Comparison of ENCODE assay signal across 1 cellular context in the genomic region with DNA sequence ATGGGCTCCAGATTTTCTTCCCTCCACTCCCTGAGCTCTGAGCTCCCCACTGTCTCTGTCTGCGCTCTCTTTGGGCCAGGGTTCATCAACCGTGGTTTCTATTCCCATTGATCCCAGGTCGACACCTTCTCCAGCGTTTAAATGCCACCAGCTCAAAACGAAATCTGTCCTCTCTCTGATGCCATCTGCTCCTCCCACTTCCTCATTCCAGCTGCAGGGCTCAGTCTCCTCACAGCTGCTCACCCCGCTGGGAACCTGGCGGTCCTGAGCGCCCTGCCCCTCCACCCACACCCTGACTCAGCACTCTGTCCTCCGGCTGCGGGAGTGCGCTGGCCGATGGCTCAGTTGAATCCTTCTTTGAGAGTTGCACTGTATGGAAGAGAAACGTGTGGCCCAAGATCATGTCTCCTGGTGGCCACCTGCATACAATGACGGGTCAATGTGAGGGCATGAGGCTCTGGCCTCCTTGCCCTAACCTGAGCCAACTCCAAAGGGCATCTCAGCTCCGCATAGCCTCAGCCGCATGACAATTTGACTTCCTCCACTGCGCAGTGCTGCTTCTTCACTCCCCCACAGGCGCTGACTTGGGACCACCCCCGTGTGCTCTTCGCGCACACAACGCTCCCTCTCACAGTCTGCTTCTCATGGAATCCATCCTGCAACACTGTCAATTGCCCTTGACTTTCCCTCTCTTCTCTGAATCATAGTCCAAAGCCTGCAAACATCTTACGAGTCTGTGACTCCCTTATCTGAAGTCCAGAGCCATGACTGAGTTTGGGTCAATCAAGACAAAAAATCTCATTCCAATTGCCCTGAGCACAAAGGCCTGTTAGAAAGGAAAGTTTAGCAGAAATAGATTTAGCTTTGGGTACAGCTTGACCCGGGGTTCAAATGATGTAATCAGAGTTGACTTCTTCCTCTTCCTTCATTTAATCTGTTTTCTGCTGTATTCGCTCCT.
TF ChIP-seq lines count a peak whose summit lies in the region.

No MANE protein-coding gene starts in this region.

TF ChIP-seq in K562, 482 proteins besides CTCF, POLR2A, EP300 and RAD21 (continued from another document and continues in another):
- TF ChIP-seq, protein P1, sequence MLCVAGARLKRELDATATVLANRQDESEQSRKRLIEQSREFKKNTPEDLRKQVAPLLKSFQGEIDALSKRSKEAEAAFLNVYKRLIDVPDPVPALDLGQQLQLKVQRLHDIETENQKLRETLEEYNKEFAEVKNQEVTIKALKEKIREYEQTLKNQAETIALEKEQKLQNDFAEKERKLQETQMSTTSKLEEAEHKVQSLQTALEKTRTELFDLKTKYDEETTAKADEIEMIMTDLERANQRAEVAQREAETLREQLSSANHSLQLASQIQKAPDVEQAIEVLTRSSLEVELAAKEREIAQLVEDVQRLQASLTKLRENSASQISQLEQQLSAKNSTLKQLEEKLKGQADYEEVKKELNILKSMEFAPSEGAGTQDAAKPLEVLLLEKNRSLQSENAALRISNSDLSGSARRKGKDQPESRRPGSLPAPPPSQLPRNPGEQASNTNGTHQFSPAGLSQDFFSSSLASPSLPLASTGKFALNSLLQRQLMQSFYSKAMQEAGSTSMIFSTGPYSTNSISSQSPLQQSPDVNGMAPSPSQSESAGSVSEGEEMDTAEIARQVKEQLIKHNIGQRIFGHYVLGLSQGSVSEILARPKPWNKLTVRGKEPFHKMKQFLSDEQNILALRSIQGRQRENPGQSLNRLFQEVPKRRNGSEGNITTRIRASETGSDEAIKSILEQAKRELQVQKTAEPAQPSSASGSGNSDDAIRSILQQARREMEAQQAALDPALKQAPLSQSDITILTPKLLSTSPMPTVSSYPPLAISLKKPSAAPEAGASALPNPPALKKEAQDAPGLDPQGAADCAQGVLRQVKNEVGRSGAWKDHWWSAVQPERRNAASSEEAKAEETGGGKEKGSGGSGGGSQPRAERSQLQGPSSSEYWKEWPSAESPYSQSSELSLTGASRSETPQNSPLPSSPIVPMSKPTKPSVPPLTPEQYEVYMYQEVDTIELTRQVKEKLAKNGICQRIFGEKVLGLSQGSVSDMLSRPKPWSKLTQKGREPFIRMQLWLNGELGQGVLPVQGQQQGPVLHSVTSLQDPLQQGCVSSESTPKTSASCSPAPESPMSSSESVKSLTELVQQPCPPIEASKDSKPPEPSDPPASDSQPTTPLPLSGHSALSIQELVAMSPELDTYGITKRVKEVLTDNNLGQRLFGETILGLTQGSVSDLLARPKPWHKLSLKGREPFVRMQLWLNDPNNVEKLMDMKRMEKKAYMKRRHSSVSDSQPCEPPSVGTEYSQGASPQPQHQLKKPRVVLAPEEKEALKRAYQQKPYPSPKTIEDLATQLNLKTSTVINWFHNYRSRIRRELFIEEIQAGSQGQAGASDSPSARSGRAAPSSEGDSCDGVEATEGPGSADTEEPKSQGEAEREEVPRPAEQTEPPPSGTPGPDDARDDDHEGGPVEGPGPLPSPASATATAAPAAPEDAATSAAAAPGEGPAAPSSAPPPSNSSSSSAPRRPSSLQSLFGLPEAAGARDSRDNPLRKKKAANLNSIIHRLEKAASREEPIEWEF (CRISPR knock-in tag; IDR thresholded peaks at IDR 0.05), result no peak
- TF ChIP-seq MCM5 (IDR thresholded peaks at IDR 0.05; ENCODE audit: low read depth) (no peak), CBFA2T2 (conservative IDR thresholded peaks at IDR 0.05) (peak; percentile 88), NCOR1 (IDR thresholded peaks at IDR 0.05) (peak; percentile 70), RHOXF2B (CRISPR knock-in tag; conservative IDR thresholded peaks at IDR 0.05) (no peak), ZZZ3 (IDR thresholded peaks at IDR 0.05) (no peak), POLR2AphosphoS5 (IDR thresholded peaks at IDR 0.05; ENCODE audit: control insufficient read depth, insufficient read depth, low read depth, low read length) (peak; percentile 65; the same call in 1 of the 2 replicates), NFYB (IDR thresholded peaks at IDR 0.05; ENCODE audit: extremely low read depth, insufficient read length) (no peak), HLTF (IDR thresholded peaks at IDR 0.05) (0 out of 2 replicates have a peak, but pooled peaks have one; percentile 66), NELFE (IDR thresholded peaks at IDR 0.05; ENCODE audit: insufficient read depth, insufficient read length) (no peak), CC2D1A (IDR thresholded peaks at IDR 0.05) (peak; percentile 16; the same call in 1 of the 2 replicates), PTTG1 (tag; IDR thresholded peaks at IDR 0.05; ENCODE audit: low read depth) (no peak), ARID1B (IDR thresholded peaks at IDR 0.05) (peak; percentile 82), ZNF695 (CRISPR knock-in tag; IDR thresholded peaks at IDR 0.05) (no peak), MXI1 (IDR thresholded peaks at IDR 0.05; ENCODE audit: low read depth, low read length) (no peak), SIN3A (IDR thresholded peaks at IDR 0.05; ENCODE audit: borderline replicate concordance in 2 of 2, control insufficient read depth in 1 of 2, low read depth in 2 of 2, low read length in 2 of 2) (peak; percentile 68 to 89; a peak in 2 of 4 replicates), DMBX1 (CRISPR knock-in tag; IDR thresholded peaks at IDR 0.05; ENCODE audit: borderline replicate concordance) (no peak; the same call in 1 of the 2 replicates), KLF16 (IDR thresholded peaks at IDR 0.05) (peak; percentile 88), PURB (CRISPR knock-in tag; IDR thresholded peaks at IDR 0.05; ENCODE audit: low read depth) (no peak), BRF1 (IDR thresholded peaks at IDR 0.05; ENCODE audit: borderline replicate concordance, extremely low read depth, insufficient read length) (no peak), SREBF2 (CRISPR knock-in tag; IDR thresholded peaks at IDR 0.05) (no peak), RBBP5 (IDR thresholded peaks at IDR 0.05; ENCODE audit: borderline replicate concordance, insufficient read depth, low read length, poor library complexity, severe bottlenecking) (peak; percentile 70)
- TF ChIP-seq, protein P2, sequence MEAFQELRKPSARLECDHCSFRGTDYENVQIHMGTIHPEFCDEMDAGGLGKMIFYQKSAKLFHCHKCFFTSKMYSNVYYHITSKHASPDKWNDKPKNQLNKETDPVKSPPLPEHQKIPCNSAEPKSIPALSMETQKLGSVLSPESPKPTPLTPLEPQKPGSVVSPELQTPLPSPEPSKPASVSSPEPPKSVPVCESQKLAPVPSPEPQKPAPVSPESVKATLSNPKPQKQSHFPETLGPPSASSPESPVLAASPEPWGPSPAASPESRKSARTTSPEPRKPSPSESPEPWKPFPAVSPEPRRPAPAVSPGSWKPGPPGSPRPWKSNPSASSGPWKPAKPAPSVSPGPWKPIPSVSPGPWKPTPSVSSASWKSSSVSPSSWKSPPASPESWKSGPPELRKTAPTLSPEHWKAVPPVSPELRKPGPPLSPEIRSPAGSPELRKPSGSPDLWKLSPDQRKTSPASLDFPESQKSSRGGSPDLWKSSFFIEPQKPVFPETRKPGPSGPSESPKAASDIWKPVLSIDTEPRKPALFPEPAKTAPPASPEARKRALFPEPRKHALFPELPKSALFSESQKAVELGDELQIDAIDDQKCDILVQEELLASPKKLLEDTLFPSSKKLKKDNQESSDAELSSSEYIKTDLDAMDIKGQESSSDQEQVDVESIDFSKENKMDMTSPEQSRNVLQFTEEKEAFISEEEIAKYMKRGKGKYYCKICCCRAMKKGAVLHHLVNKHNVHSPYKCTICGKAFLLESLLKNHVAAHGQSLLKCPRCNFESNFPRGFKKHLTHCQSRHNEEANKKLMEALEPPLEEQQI (IDR thresholded peaks at IDR 0.05), result no peak
- TF ChIP-seq, protein P3, sequence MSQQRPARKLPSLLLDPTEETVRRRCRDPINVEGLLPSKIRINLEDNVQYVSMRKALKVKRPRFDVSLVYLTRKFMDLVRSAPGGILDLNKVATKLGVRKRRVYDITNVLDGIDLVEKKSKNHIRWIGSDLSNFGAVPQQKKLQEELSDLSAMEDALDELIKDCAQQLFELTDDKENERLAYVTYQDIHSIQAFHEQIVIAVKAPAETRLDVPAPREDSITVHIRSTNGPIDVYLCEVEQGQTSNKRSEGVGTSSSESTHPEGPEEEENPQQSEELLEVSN (IDR thresholded peaks at IDR 0.05; ENCODE audit: borderline replicate concordance in 1 of 2, extremely low read depth in 1 of 2, insufficient read depth in 1 of 2, insufficient read length in 1 of 2, low read depth in 1 of 2, low read length in 1 of 2, poor library complexity in 1 of 2, severe bottlenecking in 1 of 2), result peak; percentile 35 to 55
- TF ChIP-seq, protein P4, sequence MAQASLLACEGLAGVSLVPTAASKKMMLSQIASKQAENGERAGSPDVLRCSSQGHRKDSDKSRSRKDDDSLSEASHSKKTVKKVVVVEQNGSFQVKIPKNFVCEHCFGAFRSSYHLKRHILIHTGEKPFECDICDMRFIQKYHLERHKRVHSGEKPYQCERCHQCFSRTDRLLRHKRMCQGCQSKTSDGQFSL (CRISPR knock-in tag; IDR thresholded peaks at IDR 0.05), result peak; percentile 81
- TF ChIP-seq, protein P4 (tag; IDR thresholded peaks at IDR 0.05), result 0 out of 4 replicates have a peak, but pooled peaks of 1 of the 2 experiments have one; percentile 40
- TF ChIP-seq, protein P5, sequence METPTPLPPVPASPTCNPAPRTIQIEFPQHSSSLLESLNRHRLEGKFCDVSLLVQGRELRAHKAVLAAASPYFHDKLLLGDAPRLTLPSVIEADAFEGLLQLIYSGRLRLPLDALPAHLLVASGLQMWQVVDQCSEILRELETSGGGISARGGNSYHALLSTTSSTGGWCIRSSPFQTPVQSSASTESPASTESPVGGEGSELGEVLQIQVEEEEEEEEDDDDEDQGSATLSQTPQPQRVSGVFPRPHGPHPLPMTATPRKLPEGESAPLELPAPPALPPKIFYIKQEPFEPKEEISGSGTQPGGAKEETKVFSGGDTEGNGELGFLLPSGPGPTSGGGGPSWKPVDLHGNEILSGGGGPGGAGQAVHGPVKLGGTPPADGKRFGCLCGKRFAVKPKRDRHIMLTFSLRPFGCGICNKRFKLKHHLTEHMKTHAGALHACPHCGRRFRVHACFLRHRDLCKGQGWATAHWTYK (CRISPR knock-in tag; IDR thresholded peaks at IDR 0.05), result no peak
- TF ChIP-seq, protein P6, sequence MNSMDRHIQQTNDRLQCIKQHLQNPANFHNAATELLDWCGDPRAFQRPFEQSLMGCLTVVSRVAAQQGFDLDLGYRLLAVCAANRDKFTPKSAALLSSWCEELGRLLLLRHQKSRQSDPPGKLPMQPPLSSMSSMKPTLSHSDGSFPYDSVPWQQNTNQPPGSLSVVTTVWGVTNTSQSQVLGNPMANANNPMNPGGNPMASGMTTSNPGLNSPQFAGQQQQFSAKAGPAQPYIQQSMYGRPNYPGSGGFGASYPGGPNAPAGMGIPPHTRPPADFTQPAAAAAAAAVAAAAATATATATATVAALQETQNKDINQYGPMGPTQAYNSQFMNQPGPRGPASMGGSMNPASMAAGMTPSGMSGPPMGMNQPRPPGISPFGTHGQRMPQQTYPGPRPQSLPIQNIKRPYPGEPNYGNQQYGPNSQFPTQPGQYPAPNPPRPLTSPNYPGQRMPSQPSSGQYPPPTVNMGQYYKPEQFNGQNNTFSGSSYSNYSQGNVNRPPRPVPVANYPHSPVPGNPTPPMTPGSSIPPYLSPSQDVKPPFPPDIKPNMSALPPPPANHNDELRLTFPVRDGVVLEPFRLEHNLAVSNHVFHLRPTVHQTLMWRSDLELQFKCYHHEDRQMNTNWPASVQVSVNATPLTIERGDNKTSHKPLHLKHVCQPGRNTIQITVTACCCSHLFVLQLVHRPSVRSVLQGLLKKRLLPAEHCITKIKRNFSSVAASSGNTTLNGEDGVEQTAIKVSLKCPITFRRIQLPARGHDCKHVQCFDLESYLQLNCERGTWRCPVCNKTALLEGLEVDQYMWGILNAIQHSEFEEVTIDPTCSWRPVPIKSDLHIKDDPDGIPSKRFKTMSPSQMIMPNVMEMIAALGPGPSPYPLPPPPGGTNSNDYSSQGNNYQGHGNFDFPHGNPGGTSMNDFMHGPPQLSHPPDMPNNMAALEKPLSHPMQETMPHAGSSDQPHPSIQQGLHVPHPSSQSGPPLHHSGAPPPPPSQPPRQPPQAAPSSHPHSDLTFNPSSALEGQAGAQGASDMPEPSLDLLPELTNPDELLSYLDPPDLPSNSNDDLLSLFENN (IDR thresholded peaks at IDR 0.05; ENCODE audit: low read depth in 2 of 2, low read length in 2 of 2), result no peak
- TF ChIP-seq, protein P7, sequence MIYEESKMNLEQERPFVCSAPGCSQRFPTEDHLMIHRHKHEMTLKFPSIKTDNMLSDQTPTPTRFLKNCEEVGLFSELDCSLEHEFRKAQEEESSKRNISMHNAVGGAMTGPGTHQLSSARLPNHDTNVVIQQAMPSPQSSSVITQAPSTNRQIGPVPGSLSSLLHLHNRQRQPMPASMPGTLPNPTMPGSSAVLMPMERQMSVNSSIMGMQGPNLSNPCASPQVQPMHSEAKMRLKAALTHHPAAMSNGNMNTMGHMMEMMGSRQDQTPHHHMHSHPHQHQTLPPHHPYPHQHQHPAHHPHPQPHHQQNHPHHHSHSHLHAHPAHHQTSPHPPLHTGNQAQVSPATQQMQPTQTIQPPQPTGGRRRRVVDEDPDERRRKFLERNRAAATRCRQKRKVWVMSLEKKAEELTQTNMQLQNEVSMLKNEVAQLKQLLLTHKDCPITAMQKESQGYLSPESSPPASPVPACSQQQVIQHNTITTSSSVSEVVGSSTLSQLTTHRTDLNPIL (CRISPR knock-in tag; IDR thresholded peaks at IDR 0.05), result no peak
- TF ChIP-seq, protein P8, sequence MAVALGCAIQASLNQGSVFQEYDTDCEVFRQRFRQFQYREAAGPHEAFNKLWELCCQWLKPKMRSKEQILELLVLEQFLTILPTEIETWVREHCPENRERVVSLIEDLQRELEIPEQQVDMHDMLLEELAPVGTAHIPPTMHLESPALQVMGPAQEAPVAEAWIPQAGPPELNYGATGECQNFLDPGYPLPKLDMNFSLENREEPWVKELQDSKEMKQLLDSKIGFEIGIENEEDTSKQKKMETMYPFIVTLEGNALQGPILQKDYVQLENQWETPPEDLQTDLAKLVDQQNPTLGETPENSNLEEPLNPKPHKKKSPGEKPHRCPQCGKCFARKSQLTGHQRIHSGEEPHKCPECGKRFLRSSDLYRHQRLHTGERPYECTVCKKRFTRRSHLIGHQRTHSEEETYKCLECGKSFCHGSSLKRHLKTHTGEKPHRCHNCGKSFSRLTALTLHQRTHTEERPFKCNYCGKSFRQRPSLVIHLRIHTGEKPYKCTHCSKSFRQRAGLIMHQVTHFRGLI (CRISPR knock-in tag; IDR thresholded peaks at IDR 0.05), result no peak
- TF ChIP-seq, protein P9, sequence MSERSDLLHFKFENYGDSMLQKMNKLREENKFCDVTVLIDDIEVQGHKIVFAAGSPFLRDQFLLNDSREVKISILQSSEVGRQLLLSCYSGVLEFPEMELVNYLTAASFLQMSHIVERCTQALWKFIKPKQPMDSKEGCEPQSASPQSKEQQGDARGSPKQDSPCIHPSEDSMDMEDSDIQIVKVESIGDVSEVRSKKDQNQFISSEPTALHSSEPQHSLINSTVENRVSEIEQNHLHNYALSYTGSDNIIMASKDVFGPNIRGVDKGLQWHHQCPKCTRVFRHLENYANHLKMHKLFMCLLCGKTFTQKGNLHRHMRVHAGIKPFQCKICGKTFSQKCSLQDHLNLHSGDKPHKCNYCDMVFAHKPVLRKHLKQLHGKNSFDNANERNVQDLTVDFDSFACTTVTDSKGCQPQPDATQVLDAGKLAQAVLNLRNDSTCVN (CRISPR knock-in tag; IDR thresholded peaks at IDR 0.05), result no peak
- TF ChIP-seq, protein P10, sequence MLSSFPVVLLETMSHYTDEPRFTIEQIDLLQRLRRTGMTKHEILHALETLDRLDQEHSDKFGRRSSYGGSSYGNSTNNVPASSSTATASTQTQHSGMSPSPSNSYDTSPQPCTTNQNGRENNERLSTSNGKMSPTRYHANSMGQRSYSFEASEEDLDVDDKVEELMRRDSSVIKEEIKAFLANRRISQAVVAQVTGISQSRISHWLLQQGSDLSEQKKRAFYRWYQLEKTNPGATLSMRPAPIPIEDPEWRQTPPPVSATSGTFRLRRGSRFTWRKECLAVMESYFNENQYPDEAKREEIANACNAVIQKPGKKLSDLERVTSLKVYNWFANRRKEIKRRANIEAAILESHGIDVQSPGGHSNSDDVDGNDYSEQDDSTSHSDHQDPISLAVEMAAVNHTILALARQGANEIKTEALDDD (IDR thresholded peaks at IDR 0.05), result no peak
